ENCODE assay signal across 16 cellular contexts in genomic region chr6:15371151-15371550, GRCh38.
A peak's percentile ranks its signal among the peaks of the same experiment; 100 is the strongest.
DNase-seq lines count a peak whose midpoint lies in the region; ATAC-seq and TF ChIP-seq lines count a peak whose summit lies in the region.
"Had no signal": no experiment of that assay in that cellular context is flagged by ENCODE, and none has a peak within 500 bp of the region (broad histone marks: within the 10 kb centered on the region; RNA-seq: fewer than 3 reads in every experiment).

No MANE protein-coding gene starts in this region.

- no peak overlapping the region for H3K4me3 Mint-ChIP-seq in activated T-cell treated with anti-CD3 and anti-CD28 coated beads, Interleukin-2, amount 50 U/mL, for 72 hours
- no peak overlapping the region for H3K4me3 Mint-ChIP-seq in activated T-cell treated with anti-CD3 and anti-CD28 coated beads, Interleukin-2, amount 50 U/mL, for 24 hours
- no peak overlapping the region for H3K4me3 Mint-ChIP-seq in WTC11
- H3K4me3 Mint-ChIP-seq in stimulated activated effector memory CD8-positive, alpha-beta T cell treated with anti-CD3 and anti-CD28 coated beads, Interleukin-12 subunit alpha, Interleukin-12 subunit beta, amount 100 ng/mL, for 72 hours: no peak overlapping the region
- H3K4me3 Mint-ChIP-seq: CD4-positive, alpha-beta T cell; GM23338 had no signal

- no peaks in the 10 kb centered on the region for H3K27me3 ChIP-seq in suprapubic skin

- peak overlapping the region; percentile 61 for H3K27ac ChIP-seq in epithelial cell of prostate
- H3K27ac ChIP-seq in suprapubic skin: no peak overlapping the region

- H3K9me3 Mint-ChIP-seq in activated T-cell treated with anti-CD3 and anti-CD28 coated beads, Interleukin-2, amount 50 U/mL, for 72 hours: no peaks in the 10 kb centered on the region
- no peaks in the 10 kb centered on the region for H3K9me3 Mint-ChIP-seq in activated T-cell treated with anti-CD3 and anti-CD28 coated beads, Interleukin-2, amount 50 U/mL, for 24 hours
- no peaks in the 10 kb centered on the region for H3K9me3 Mint-ChIP-seq in WTC11
- H3K9me3 Mint-ChIP-seq in stimulated activated effector memory CD8-positive, alpha-beta T cell treated with anti-CD3 and anti-CD28 coated beads, Interleukin-12 subunit alpha, Interleukin-12 subunit beta, amount 100 ng/mL, for 72 hours: no peaks in the 10 kb centered on the region
- H3K9me3 Mint-ChIP-seq: CD4-positive, alpha-beta T cell; GM23338 had no signal

- POLR2A ChIA-PET in WTC11 (lab: Charles Lee): no interaction called here

- peaks cover 65% of the 10 kb centered on the region for H3K4me1 ChIP-seq in suprapubic skin

- WGBS in suprapubic skin: 91% methylated on average over 4 of the region's 4 CpGs

- no peak for ATAC-seq in activated T-cell treated with anti-CD3 and anti-CD28 coated beads, Interleukin-2, amount 50 U/mL, for 72 hours (replicated peaks in 1 of 2)
- no peak for ATAC-seq in WTC11
- ATAC-seq in stimulated activated effector memory CD8-positive, alpha-beta T cell treated with anti-CD3 and anti-CD28 coated beads, Interleukin-12 subunit alpha, Interleukin-12 subunit beta, amount 100 ng/mL, for 72 hours: no peak
- ATAC-seq: GM12878, GM23338 had no signal

- CTCF ChIA-PET in WTC11 (lab: Charles Lee): no interaction called here

- TF ChIP-seq EP300 in suprapubic skin (IDR thresholded peaks at IDR 0.05): no peak

- TF ChIP-seq CTCF in WTC11 (IDR thresholded peaks at IDR 0.05): no peak
- TF ChIP-seq CTCF in suprapubic skin (IDR thresholded peaks at IDR 0.05): no peak

- no peak for DNase-seq in activated T-cell treated with anti-CD3 and anti-CD28 coated beads, Interleukin-2, amount 50 U/mL, for 72 hours
- no peak for DNase-seq in activated T-cell treated with anti-CD3 and anti-CD28 coated beads, Interleukin-2, amount 50 U/mL, for 24 hours
- DNase-seq in WTC11 (ENCODE audit: low spot score) (no peak), epithelial cell of prostate (ENCODE audit: low read depth, low spot score) (no peak), suprapubic skin (ENCODE audit: low spot score in 2 of 2) (no peak), NCI-H2029 (lab: John Stamatoyannopoulos, UW) (no peak)
- no peak for DNase-seq in stimulated activated effector memory CD8-positive, alpha-beta T cell treated with anti-CD3 and anti-CD28 coated beads, Interleukin-12 subunit alpha, Interleukin-12 subunit beta, amount 100 ng/mL, for 72 hours (ENCODE audit: low spot score in 2 of 2)
- DNase-seq: 8988T; AML-193; C1 segment of cervical spinal cord; Calu3; CD4-positive, alpha-beta T cell; DMS 273 treated with DMSO at 0.1 percent for 48 hours; H7 had no signal

- TF ChIP-seq POLR2A in suprapubic skin (IDR thresholded peaks at IDR 0.05): no peak

- H3K27ac Mint-ChIP-seq in activated T-cell treated with anti-CD3 and anti-CD28 coated beads, Interleukin-2, amount 50 U/mL, for 72 hours: peak overlapping the region; percentile 34
- no peak overlapping the region for H3K27ac Mint-ChIP-seq in activated T-cell treated with anti-CD3 and anti-CD28 coated beads, Interleukin-2, amount 50 U/mL, for 24 hours
- peak overlapping the region; percentile 67 for H3K27ac Mint-ChIP-seq in WTC11
- peak overlapping the region; percentile 50 for H3K27ac Mint-ChIP-seq in stimulated activated effector memory CD8-positive, alpha-beta T cell treated with anti-CD3 and anti-CD28 coated beads, Interleukin-12 subunit alpha, Interleukin-12 subunit beta, amount 100 ng/mL, for 72 hours
- H3K27ac Mint-ChIP-seq: CD4-positive, alpha-beta T cell had no signal

- peaks cover 6 to 22% of the 10 kb centered on the region in 2 donors for H3K36me3 Mint-ChIP-seq in activated T-cell treated with anti-CD3 and anti-CD28 coated beads, Interleukin-2, amount 50 U/mL, for 72 hours (ENCODE audit: insufficient read depth in 2 of 2)
- peaks cover 52% of the 10 kb centered on the region for H3K36me3 Mint-ChIP-seq in activated T-cell treated with anti-CD3 and anti-CD28 coated beads, Interleukin-2, amount 50 U/mL, for 24 hours (ENCODE audit: low read depth)
- peaks cover 6% of the 10 kb centered on the region for H3K36me3 Mint-ChIP-seq in WTC11
- H3K36me3 Mint-ChIP-seq in stimulated activated effector memory CD8-positive, alpha-beta T cell treated with anti-CD3 and anti-CD28 coated beads, Interleukin-12 subunit alpha, Interleukin-12 subunit beta, amount 100 ng/mL, for 72 hours: peaks cover 27% of the 10 kb centered on the region

- H3K27me3 Mint-ChIP-seq in activated T-cell treated with anti-CD3 and anti-CD28 coated beads, Interleukin-2, amount 50 U/mL, for 72 hours (ENCODE audit: low read depth): no peaks in the 10 kb centered on the region
- no peaks in the 10 kb centered on the region for H3K27me3 Mint-ChIP-seq in activated T-cell treated with anti-CD3 and anti-CD28 coated beads, Interleukin-2, amount 50 U/mL, for 24 hours
- no peaks in the 10 kb centered on the region for H3K27me3 Mint-ChIP-seq in WTC11 (ENCODE audit: low read depth)
- H3K27me3 Mint-ChIP-seq: CD4-positive, alpha-beta T cell had no signal

- H3K4me3 ChIP-seq in suprapubic skin: no peak overlapping the region
- H3K4me3 ChIP-seq: GM12878, GM23338 had no signal

- H3K4me1 Mint-ChIP-seq in activated T-cell treated with anti-CD3 and anti-CD28 coated beads, Interleukin-2, amount 50 U/mL, for 72 hours (ENCODE audit: low read depth): peaks cover 28% of the 10 kb centered on the region
- peaks cover 62% of the 10 kb centered on the region for H3K4me1 Mint-ChIP-seq in activated T-cell treated with anti-CD3 and anti-CD28 coated beads, Interleukin-2, amount 50 U/mL, for 24 hours (ENCODE audit: low read depth)
- peaks cover 36% of the 10 kb centered on the region for H3K4me1 Mint-ChIP-seq in WTC11
- H3K4me1 Mint-ChIP-seq in stimulated activated effector memory CD8-positive, alpha-beta T cell treated with anti-CD3 and anti-CD28 coated beads, Interleukin-12 subunit alpha, Interleukin-12 subunit beta, amount 100 ng/mL, for 72 hours: peaks cover 53% of the 10 kb centered on the region

- no peaks in the 10 kb centered on the region for H3K36me3 ChIP-seq in suprapubic skin

- H3K9me3 ChIP-seq in suprapubic skin: no peaks in the 10 kb centered on the region

TF ChIP-seq in WTC11, 78 proteins besides CTCF, POLR2A, EP300 and RAD21:
- TF ChIP-seq OVOL2 (CRISPR knock-in tag; IDR thresholded peaks at IDR 0.05; ENCODE audit: borderline replicate concordance): no peak
- no peak for TF ChIP-seq ETV6 (CRISPR knock-in tag; IDR thresholded peaks at IDR 0.05)
